In genomic region chr13:43514326-43514725, GRCh38 we compare ENCODE assay signal across 21 cellular contexts.
DNase-seq lines count a peak whose midpoint lies in the region; ATAC-seq lines count a peak whose summit lies in the region.
"Had no signal": no experiment of that assay in that cellular context is flagged by ENCODE, and none has a peak within 500 bp of the region (broad histone marks: within the 10 kb centered on the region; RNA-seq: fewer than 3 reads in every experiment).

No MANE protein-coding gene starts in this region.

- H3K27me3 ChIP-seq in rectal smooth muscle tissue (ENCODE audit: control insufficient read depth, insufficient read depth, low read length) = no peaks in the 10 kb centered on the region
- H3K27me3 ChIP-seq: BE2C had no signal

- no peak overlapping the region for H3K4me3 ChIP-seq in rectal smooth muscle tissue (ENCODE audit: low read length)
- H3K4me3 ChIP-seq: GM23338 had no signal

- intact Hi-C loops in Right ventricle myocardium superior (cut with DNase I) = no loop called here
- intact Hi-C loops in cardiac septum (cut with DNase I) = no loop called here
- intact Hi-C loops in left ventricle myocardium superior (cut with micrococcal nuclease) = no loop called here

- DNase-seq in Right ventricle myocardium superior (no peak), cardiac septum (ENCODE audit: low spot score) (no peak), left ventricle myocardium superior (no peak), HT-29 (ENCODE audit: low spot score) (no peak), GF-D8 (lab: John Stamatoyannopoulos, UW) (no peak), NCI-H345 treated with DMSO at 0.1 percent for 48 hours (lab: John Stamatoyannopoulos, UW; ENCODE audit: unreplicated experiment) (no peak)
- DNase-seq: 8988T; BE2C; C1 segment of cervical spinal cord; CD4-positive, CD25-positive, alpha-beta regulatory T cell; CD8-positive, alpha-beta memory T cell; COR-L47; DMS 273 treated with DMSO at 0.1 percent for 48 hours; DMS53; DND-41; EL; HCEC 1CT; IMR-90 had no signal

- no peaks in the 10 kb centered on the region for H3K36me3 ChIP-seq in rectal smooth muscle tissue (ENCODE audit: control insufficient read depth, insufficient read depth, low read length)
- H3K36me3 ChIP-seq: BE2C had no signal

- peaks cover 56% of the 10 kb centered on the region for H3K4me1 ChIP-seq in rectal smooth muscle tissue (ENCODE audit: control insufficient read depth, insufficient read depth, low read length)
- H3K4me1 ChIP-seq: BE2C had no signal

- no peak overlapping the region for H3K9ac ChIP-seq in rectal smooth muscle tissue (ENCODE audit: low read length)

- ATAC-seq in Right ventricle myocardium superior (ENCODE audit: poor library complexity) (peak; percentile 40), left ventricle myocardium superior (peak; percentile 50)
- ATAC-seq: GM23338 had no signal

- peak overlapping the region; percentile 85 for H3K27ac ChIP-seq in rectal smooth muscle tissue (ENCODE audit: low read depth, low read length)
- H3K27ac ChIP-seq: HL-60 had no signal
